ENCODE assay signal across 1 cellular context in genomic region chr18:27750014-27750413, GRCh38.
TF ChIP-seq lines count a peak whose summit lies in the region.

No MANE protein-coding gene starts in this region.

TF ChIP-seq in HCT116, 20 proteins besides CTCF, POLR2A, EP300 and RAD21 (continued from another document):
- TF ChIP-seq ATF3 (IDR thresholded peaks at IDR 0.05) (no peak), CBX3 (IDR thresholded peaks at IDR 0.05; ENCODE audit: low read depth) (no peak)
